Comparison of ENCODE assay signal across 1 cellular context in genomic region chr4:78545275-78546246, GRCh38.
TF ChIP-seq lines count a peak whose summit lies in the region.

No MANE protein-coding gene starts in this region.

TF ChIP-seq in SK-N-SH, 30 proteins besides CTCF, POLR2A, EP300 and RAD21 (continued from another document):
- no peak for TF ChIP-seq REST (IDR thresholded peaks at IDR 0.05; ENCODE audit: low read depth, low read length)
- TF ChIP-seq FOSL2 (IDR thresholded peaks at IDR 0.05; ENCODE audit: borderline replicate concordance, low read depth): no peak
- TF ChIP-seq ELF1 (IDR thresholded peaks at IDR 0.05): no peak
- TF ChIP-seq EZH2phosphoT487 (IDR thresholded peaks at IDR 0.05; ENCODE audit: borderline replicate concordance, low read depth): no peak
- no peak for TF ChIP-seq CHD2 (IDR thresholded peaks at IDR 0.05; ENCODE audit: low read length, partially characterized antibody)
- no peak for TF ChIP-seq POLR2AphosphoS5 (IDR thresholded peaks at IDR 0.05; ENCODE audit: low read depth, low read length)
- no peak for TF ChIP-seq MAX (IDR thresholded peaks at IDR 0.05; ENCODE audit: low read depth)
- no peak for TF ChIP-seq NRF1 (IDR thresholded peaks at IDR 0.05; ENCODE audit: low read depth, low read length)
- TF ChIP-seq, protein P1, sequence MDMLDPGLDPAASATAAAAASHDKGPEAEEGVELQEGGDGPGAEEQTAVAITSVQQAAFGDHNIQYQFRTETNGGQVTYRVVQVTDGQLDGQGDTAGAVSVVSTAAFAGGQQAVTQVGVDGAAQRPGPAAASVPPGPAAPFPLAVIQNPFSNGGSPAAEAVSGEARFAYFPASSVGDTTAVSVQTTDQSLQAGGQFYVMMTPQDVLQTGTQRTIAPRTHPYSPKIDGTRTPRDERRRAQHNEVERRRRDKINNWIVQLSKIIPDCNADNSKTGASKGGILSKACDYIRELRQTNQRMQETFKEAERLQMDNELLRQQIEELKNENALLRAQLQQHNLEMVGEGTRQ (IDR thresholded peaks at IDR 0.05; ENCODE audit: borderline replicate concordance, low read depth, low read length): no peak
- no peak for TF ChIP-seq TAF1 (IDR thresholded peaks at IDR 0.05; ENCODE audit: borderline replicate concordance, low read depth, low read length)
- TF ChIP-seq, protein P2, sequence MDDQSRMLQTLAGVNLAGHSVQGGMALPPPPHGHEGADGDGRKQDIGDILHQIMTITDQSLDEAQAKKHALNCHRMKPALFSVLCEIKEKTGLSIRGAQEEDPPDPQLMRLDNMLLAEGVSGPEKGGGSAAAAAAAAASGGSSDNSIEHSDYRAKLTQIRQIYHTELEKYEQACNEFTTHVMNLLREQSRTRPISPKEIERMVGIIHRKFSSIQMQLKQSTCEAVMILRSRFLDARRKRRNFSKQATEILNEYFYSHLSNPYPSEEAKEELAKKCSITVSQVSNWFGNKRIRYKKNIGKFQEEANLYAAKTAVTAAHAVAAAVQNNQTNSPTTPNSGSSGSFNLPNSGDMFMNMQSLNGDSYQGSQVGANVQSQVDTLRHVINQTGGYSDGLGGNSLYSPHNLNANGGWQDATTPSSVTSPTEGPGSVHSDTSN (IDR thresholded peaks at IDR 0.05): peak; percentile 38; the same call in 1 of the 2 replicates
- TF ChIP-seq MXI1 (IDR thresholded peaks at IDR 0.05; ENCODE audit: low read depth, low read length): no peak
- TF ChIP-seq SMC3 (IDR thresholded peaks at IDR 0.05; ENCODE audit: low read depth, low read length): no peak
- TF ChIP-seq SIN3A (IDR thresholded peaks at IDR 0.05; ENCODE audit: borderline replicate concordance, low read depth, low read length): no peak
TF ChIP-seq in SK-N-SH: peak in this region for 4.
